8 cellular contexts compared by ENCODE assay signal in genomic region chr1:58249729-58250586, GRCh38.
A peak's percentile ranks its signal among the peaks of the same experiment; 100 is the strongest.
DNase-seq lines count a peak whose midpoint lies in the region; ATAC-seq, FAIRE-seq and TF ChIP-seq lines count a peak whose summit lies in the region.

No MANE protein-coding gene starts in this region.

- no peak for FAIRE-seq in HepG2 (lab: Jason Lieb, UNC)

- intact Hi-C loops in breast epithelium (cut with DNase I; ENCODE audit: low total_unique reads) (no loop called here), MCF 10A (cut with micrococcal nuclease) (no loop called here), dorsolateral prefrontal cortex (cut with DNase I) (no loop called here), HepG2 (cut with micrococcal nuclease; ENCODE audit: unreplicated experiment) (no loop called here), testis (cut with DNase I; ENCODE audit: low total_unique reads) (no loop called here)

- BruUV-seq in MCF 10A (replicated peaks; lab: Mats Ljungman, UMichigan) (no TSS peak), HepG2 (replicated peaks; lab: Mats Ljungman, UMichigan) (no TSS peak)

- H3K27me3 ChIP-seq in breast epithelium (peaks cover 0 to 42% of the 10 kb centered on the region in 2 donors), dorsolateral prefrontal cortex (peaks cover 0 to 46% (median 4%) of the 10 kb centered on the region in 45 donors), HepG2 (ENCODE audit: control insufficient read depth in 1 of 2, insufficient read depth in 2 of 2, low read length in 2 of 2) (peaks cover 1 to 24% of the 10 kb centered on the region in 2 experiments; a peak in 3 of 5 replicates), testis (no peaks in the 10 kb centered on the region)

- 14% methylated on average over 20 of the region's 82 CpGs for WGBS in HepG2 (ENCODE audit: low lambda C conversion rate)
- WGBS in testis, 2 donors = 0 to 1% methylated on average over 8 to 70 of the region's 82 CpGs

- DNase-seq in breast epithelium (ENCODE audit: low spot score in 2 of 2) = no peak
- DNase-seq in MCF 10A (ENCODE audit: unreplicated experiment) = no peak
- peak; percentile 64 for DNase-seq in NCI-H510A (lab: John Stamatoyannopoulos, UW)
- DNase-seq in dorsolateral prefrontal cortex = peak; percentile 29 to 84 (median 72)
- peak; percentile 20 for DNase-seq in HepG2 (ENCODE audit: low spot score)
- peak; percentile 69 for DNase-seq in testis
- no peak for DNase-seq in SHP77 (lab: John Stamatoyannopoulos, UW)

- CTCF ChIA-PET in MCF 10A (lab: Yijun Ruan, JAX) (interaction anchor here (1.2 kb wide), 1 partner anchor 44 kb away, joined by 3 read pairs; no protein-coding TSS in a partner anchor), HepG2 (lab: Yijun Ruan, JAX; ENCODE audit: low intra/inter-chr PET ratio, low total read pairs) (no interaction called here)

- no peaks in the 10 kb centered on the region for H3K4me1 Mint-ChIP-seq in MCF 10A (ENCODE audit: insufficient read depth, unreplicated experiment)

- TF ChIP-seq POLR2A in breast epithelium (IDR thresholded peaks at IDR 0.05) (no peak), HepG2 (IDR thresholded peaks at IDR 0.05; ENCODE audit: insufficient read depth in 1 of 2, low read depth in 2 of 2, low read length in 2 of 2) (no peak), testis (IDR thresholded peaks at IDR 0.05) (no peak)

- H3K36me3 Mint-ChIP-seq in MCF 10A (ENCODE audit: insufficient read depth, unreplicated experiment) = no peaks in the 10 kb centered on the region

- H3K4me3 Mint-ChIP-seq in MCF 10A (ENCODE audit: unreplicated experiment) = no peak overlapping the region

- H3K9ac ChIP-seq in HepG2 (ENCODE audit: insufficient read depth, low read depth, low read length) = no peak overlapping the region

- peaks cover 0 to 10% of the 10 kb centered on the region in 2 donors for H3K4me1 ChIP-seq in breast epithelium
- no peaks in the 10 kb centered on the region for H3K4me1 ChIP-seq in HepG2 (ENCODE audit: insufficient read depth, low read length)
- peaks cover 12% of the 10 kb centered on the region for H3K4me1 ChIP-seq in testis

- H3K27ac Mint-ChIP-seq in MCF 10A (ENCODE audit: low read depth, unreplicated experiment) = no peak overlapping the region

- no peak overlapping the region for H2AFZ ChIP-seq in HepG2 (ENCODE audit: low read length)

- H3K27me3 Mint-ChIP-seq in MCF 10A (ENCODE audit: insufficient read depth, unreplicated experiment) = peaks cover 50% of the 10 kb centered on the region

- no peak overlapping the region for H3K27ac ChIP-seq in breast epithelium
- peak overlapping the region in 50 of 59 donors; percentile 23 to 90 (median 69) for H3K27ac ChIP-seq in dorsolateral prefrontal cortex
- H3K27ac ChIP-seq in HepG2 (ENCODE audit: extremely low read length, insufficient read depth, low read length) = no peak overlapping the region
- H3K27ac ChIP-seq in testis = no peak overlapping the region

- TF ChIP-seq CTCF in breast epithelium (IDR thresholded peaks at IDR 0.05) = no peak
- no peak for TF ChIP-seq CTCF in MCF 10A (IDR thresholded peaks at IDR 0.05; ENCODE audit: unreplicated experiment)
- peak in 8 of 56 donors; percentile 7 to 41 (median 18) for TF ChIP-seq CTCF in dorsolateral prefrontal cortex (IDR thresholded peaks at IDR 0.05 in 54 of 56, conservative IDR thresholded peaks at IDR 0.05 in 2 of 56; ENCODE audit: low read depth in 1 of 56, partially characterized antibody in 56 of 56)
- peak; percentile 22 for TF ChIP-seq CTCF in HepG2 (CRISPR knock-in tag; IDR thresholded peaks at IDR 0.05)
- no peak for TF ChIP-seq CTCF in testis (IDR thresholded peaks at IDR 0.05)

- in situ Hi-C loops in HepG2 (cut with HindIII; ENCODE audit: extremely low pct_ligation_motif_present, low pct_unique_long_range_greater_than_20kb) = no loop called here

- no peaks in the 10 kb centered on the region for H3K36me3 ChIP-seq in breast epithelium
- H3K36me3 ChIP-seq in HepG2 (replicated peaks in 1 of 2; ENCODE audit: control insufficient read depth in 1 of 2, insufficient read depth in 2 of 2, low read length in 2 of 2) = no peaks in the 10 kb centered on the region
- no peaks in the 10 kb centered on the region for H3K36me3 ChIP-seq in testis (ENCODE audit: low read depth, missing control alignments)

- H3K4me3 ChIP-seq in breast epithelium (peak overlapping the region; percentile 21 to 52 (median 26)), dorsolateral prefrontal cortex (peak overlapping the region; percentile 8 to 72 (median 61)), HepG2 (replicated peaks in 1 of 3; ENCODE audit: insufficient read depth in 1 of 3, low read depth in 2 of 3, low read length in 3 of 3) (peak overlapping the region in 1 of 3 experiments; percentile 33; a peak in 1 of 6 replicates), testis (peak overlapping the region; percentile 17 to 57)

- no peaks in the 10 kb centered on the region for H3K9me3 ChIP-seq in breast epithelium
- no peaks in the 10 kb centered on the region for H3K9me3 ChIP-seq in HepG2 (ENCODE audit: low read length)
- no peaks in the 10 kb centered on the region for H3K9me3 ChIP-seq in testis

- H3K4me2 ChIP-seq in HepG2 (ENCODE audit: low read depth, low read length) = peak overlapping the region; percentile 9; the same call in 1 of the 2 replicates

- POLR2A ChIA-PET in MCF 10A (lab: Yijun Ruan, JAX) = no interaction called here
- POLR2A ChIA-PET in HepG2 (lab: Yijun Ruan, JAX) = no interaction called here

- H4K20me1 ChIP-seq in HepG2 (ENCODE audit: insufficient read depth, low read length) = no peaks in the 10 kb centered on the region

- no peaks in the 10 kb centered on the region for H3K79me2 ChIP-seq in HepG2 (ENCODE audit: insufficient read depth, low read length)

- ATAC-seq in HepG2 = peak; percentile 95
- no peak for ATAC-seq in GM21515 (IDR thresholded peaks at IDR 0.05; ENCODE audit: unreplicated experiment)

- no peaks in the 10 kb centered on the region for H3K9me3 Mint-ChIP-seq in MCF 10A (ENCODE audit: unreplicated experiment)

- no peak for TF ChIP-seq RAD21 in HepG2 (CRISPR knock-in tag; IDR thresholded peaks at IDR 0.05)

- no peak for TF ChIP-seq EP300 in HepG2 (IDR thresholded peaks at IDR 0.05; ENCODE audit: low read depth in 2 of 2, low read length in 2 of 2)
- TF ChIP-seq EP300 in HepG2 (CRISPR knock-in tag; IDR thresholded peaks at IDR 0.05; ENCODE audit: borderline replicate concordance) = no peak

TF ChIP-seq in HepG2, 621 proteins besides CTCF, POLR2A, EP300 and RAD21 (continues in another document):
- TF ChIP-seq, protein P1, sequence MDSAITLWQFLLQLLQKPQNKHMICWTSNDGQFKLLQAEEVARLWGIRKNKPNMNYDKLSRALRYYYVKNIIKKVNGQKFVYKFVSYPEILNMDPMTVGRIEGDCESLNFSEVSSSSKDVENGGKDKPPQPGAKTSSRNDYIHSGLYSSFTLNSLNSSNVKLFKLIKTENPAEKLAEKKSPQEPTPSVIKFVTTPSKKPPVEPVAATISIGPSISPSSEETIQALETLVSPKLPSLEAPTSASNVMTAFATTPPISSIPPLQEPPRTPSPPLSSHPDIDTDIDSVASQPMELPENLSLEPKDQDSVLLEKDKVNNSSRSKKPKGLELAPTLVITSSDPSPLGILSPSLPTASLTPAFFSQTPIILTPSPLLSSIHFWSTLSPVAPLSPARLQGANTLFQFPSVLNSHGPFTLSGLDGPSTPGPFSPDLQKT (CRISPR knock-in tag; IDR thresholded peaks at IDR 0.05; ENCODE audit: borderline replicate concordance) = no peak
- TF ChIP-seq GZF1 (CRISPR knock-in tag; IDR thresholded peaks at IDR 0.05) (peak; percentile 100), BORCS8-MEF2B (CRISPR knock-in tag; IDR thresholded peaks at IDR 0.05) (no peak), ZNF292 (CRISPR knock-in tag; IDR thresholded peaks at IDR 0.05; ENCODE audit: borderline replicate concordance, low read depth) (peak; percentile 42; the same call in 1 of the 2 replicates), ZNF777 (CRISPR knock-in tag; IDR thresholded peaks at IDR 0.05) (peak; percentile 22; the same call in 1 of the 2 replicates), ZNF687 (CRISPR knock-in tag; IDR thresholded peaks at IDR 0.05) (peak; percentile 19; the same call in 1 of the 2 replicates)

Comparison
In these comparisons a context has a peak if more than half of its experiments do, and no peak if none do; other contexts are left out.
1. DNase-seq: peak in NCI-H510A (single experiment), dorsolateral prefrontal cortex (10 of 10), HepG2 (single experiment) and testis (single experiment); none in breast epithelium (0 of 2), MCF 10A (single experiment) and SHP77 (0 of 2).
2. H3K27ac ChIP-seq: peak in dorsolateral prefrontal cortex (50 of 59); none in breast epithelium (0 of 2), HepG2 (single experiment) and testis (0 of 2).